ENCODE assay signal across 1 cellular context in the genomic region with DNA sequence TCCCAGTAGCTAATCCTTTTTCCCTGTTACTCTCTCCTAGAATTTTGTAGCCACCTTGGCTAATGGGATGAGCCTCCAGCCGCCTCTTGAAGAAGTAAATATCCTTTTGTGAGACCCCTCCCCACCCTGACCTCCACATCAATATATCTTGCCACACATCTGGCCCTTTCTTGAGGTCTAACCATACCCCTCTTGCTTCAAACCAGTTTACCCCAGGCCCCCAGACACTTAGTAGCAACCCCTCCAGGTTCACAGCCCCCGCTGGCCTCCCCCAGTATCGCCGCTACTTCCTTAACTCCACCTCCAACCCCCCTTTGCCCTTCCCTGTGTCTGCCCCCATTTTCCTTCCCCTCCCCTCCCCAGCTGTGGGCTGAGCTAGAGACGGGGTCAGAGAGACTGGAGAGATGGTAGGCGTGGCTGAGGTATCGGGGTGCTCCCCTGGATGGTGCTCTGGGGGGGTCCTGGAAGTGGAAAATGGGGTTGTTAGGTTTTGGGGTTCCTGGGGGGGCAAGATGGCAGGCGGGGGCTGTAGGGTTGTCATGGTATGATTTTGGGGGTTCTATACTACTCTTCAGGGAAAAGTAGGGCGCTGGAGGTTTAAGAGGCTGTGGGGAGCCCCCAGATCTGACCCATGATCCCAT.
TF ChIP-seq lines count a peak whose summit lies in the region.

No MANE protein-coding gene starts in this region.

TF ChIP-seq in GM23338, 12 proteins besides CTCF, POLR2A, EP300 and RAD21 (continued from another document):
- TF ChIP-seq, protein P1, sequence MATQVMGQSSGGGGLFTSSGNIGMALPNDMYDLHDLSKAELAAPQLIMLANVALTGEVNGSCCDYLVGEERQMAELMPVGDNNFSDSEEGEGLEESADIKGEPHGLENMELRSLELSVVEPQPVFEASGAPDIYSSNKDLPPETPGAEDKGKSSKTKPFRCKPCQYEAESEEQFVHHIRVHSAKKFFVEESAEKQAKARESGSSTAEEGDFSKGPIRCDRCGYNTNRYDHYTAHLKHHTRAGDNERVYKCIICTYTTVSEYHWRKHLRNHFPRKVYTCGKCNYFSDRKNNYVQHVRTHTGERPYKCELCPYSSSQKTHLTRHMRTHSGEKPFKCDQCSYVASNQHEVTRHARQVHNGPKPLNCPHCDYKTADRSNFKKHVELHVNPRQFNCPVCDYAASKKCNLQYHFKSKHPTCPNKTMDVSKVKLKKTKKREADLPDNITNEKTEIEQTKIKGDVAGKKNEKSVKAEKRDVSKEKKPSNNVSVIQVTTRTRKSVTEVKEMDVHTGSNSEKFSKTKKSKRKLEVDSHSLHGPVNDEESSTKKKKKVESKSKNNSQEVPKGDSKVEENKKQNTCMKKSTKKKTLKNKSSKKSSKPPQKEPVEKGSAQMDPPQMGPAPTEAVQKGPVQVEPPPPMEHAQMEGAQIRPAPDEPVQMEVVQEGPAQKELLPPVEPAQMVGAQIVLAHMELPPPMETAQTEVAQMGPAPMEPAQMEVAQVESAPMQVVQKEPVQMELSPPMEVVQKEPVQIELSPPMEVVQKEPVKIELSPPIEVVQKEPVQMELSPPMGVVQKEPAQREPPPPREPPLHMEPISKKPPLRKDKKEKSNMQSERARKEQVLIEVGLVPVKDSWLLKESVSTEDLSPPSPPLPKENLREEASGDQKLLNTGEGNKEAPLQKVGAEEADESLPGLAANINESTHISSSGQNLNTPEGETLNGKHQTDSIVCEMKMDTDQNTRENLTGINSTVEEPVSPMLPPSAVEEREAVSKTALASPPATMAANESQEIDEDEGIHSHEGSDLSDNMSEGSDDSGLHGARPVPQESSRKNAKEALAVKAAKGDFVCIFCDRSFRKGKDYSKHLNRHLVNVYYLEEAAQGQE (IDR thresholded peaks at IDR 0.05; ENCODE audit: unreplicated experiment), result no peak
- TF ChIP-seq POLR2AphosphoS5 (IDR thresholded peaks at IDR 0.05; ENCODE audit: low read depth) (no peak), CREB1 (CRISPR knock-in tag; IDR thresholded peaks at IDR 0.05; ENCODE audit: low read depth) (no peak), NANOG (IDR thresholded peaks at IDR 0.05; ENCODE audit: borderline replicate concordance) (no peak), JUNB (IDR thresholded peaks at IDR 0.05; ENCODE audit: unreplicated experiment) (no peak), EZH2 (IDR thresholded peaks at IDR 0.05; ENCODE audit: low read depth, unreplicated experiment) (no peak), ZNF331 (CRISPR knock-in tag; IDR thresholded peaks at IDR 0.05; ENCODE audit: low read depth) (no peak), STAT1 (IDR thresholded peaks at IDR 0.05; ENCODE audit: unreplicated experiment) (no peak)
- TF ChIP-seq, protein P2, sequence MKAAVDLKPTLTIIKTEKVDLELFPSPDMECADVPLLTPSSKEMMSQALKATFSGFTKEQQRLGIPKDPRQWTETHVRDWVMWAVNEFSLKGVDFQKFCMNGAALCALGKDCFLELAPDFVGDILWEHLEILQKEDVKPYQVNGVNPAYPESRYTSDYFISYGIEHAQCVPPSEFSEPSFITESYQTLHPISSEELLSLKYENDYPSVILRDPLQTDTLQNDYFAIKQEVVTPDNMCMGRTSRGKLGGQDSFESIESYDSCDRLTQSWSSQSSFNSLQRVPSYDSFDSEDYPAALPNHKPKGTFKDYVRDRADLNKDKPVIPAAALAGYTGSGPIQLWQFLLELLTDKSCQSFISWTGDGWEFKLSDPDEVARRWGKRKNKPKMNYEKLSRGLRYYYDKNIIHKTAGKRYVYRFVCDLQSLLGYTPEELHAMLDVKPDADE (IDR thresholded peaks at IDR 0.05), result no peak
